12 cellular contexts compared by ENCODE assay signal in the genomic region with DNA sequence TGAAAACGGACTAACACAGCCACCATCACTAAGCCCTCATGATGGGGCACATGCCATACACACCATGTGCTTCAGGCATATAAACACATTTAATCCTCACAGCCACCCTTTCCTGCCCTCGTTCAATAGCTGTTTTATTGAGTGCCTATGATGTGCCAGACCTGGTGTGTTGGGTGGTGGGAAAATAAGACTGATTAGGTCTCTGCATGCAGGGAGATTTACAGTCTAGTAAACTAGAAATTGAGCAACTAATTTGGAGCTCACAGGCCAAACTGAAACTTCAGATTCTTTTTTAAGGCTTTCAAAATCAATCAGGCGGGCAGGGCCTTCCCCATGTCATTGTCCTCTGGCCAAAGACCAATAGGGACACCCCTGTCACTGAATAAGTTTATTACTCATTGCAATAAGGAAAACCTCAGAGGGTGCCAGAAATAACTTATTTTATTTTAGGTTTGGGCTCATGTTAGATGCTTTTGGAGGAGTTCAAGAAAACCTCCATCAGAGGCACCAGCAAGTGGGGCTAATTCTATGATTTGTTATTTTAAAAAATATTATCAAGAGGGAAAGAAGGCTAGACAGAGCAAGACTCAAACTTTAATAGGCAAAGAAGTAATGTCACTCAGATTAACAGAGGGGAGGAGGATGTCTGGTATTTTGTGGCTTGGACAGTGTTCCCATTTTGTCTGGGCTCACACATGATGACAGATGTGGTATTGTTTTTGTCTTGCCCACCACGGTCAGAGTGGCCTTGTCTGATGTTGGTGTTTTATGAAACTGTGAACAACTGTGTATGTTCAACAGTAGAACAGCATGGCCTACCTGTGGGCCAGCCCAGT. TPM values are rescaled to one million over a fixed set of nuclear protein-coding genes. Genes with fewer than 3 reads are reported as not detected.
DNase-seq lines count a peak whose midpoint lies in the region; ATAC-seq and TF ChIP-seq lines count a peak whose summit lies in the region.
"Had no signal": no experiment of that assay in that cellular context is flagged by ENCODE, and none has a peak within 500 bp of the region (broad histone marks: within the 10 kb centered on the region; RNA-seq: fewer than 3 reads in every experiment).

No MANE protein-coding gene starts in this region.

- intact Hi-C loops in activated CD4-positive, alpha-beta T cell treated with anti-CD3 and anti-CD28 coated beads, Interleukin-2, amount 10 ng/mL, durations not matched to agents 24 days and 14 days (cut with micrococcal nuclease), result loop anchor here (1.0 kb wide), 1 partner anchor 11 kb away; no protein-coding TSS in a partner anchor
- intact Hi-C loops in body of pancreas (cut with DNase I), result no loop called here
- intact Hi-C loops in OCI-LY7 (cut with micrococcal nuclease; ENCODE audit: unreplicated experiment), result no loop called here

- H3K23ac ChIP-seq in mesenchymal stem cell (ENCODE audit: low read length in 2 of 2), result no peak overlapping the region

- H3K18ac ChIP-seq in mesenchymal stem cell (ENCODE audit: low read depth in 1 of 2, low read length in 2 of 2), result no peak overlapping the region

- H2BK120ac ChIP-seq in mesenchymal stem cell (ENCODE audit: low read depth, low read length), result no peak overlapping the region

- no peaks in the 10 kb centered on the region for H4K20me1 ChIP-seq in OCI-LY7 (ENCODE audit: insufficient read depth, low read length)

- H3K9me3 Mint-ChIP-seq in activated CD4-positive, alpha-beta T cell treated with anti-CD3 and anti-CD28 coated beads, Interleukin-2, amount 10 ng/mL, durations not matched to agents 24 days and 14 days, result no peaks in the 10 kb centered on the region

- no peak overlapping the region for H3K27ac ChIP-seq in mesenchymal stem cell (ENCODE audit: low read length, poor library complexity, severe bottlenecking)
- no peak overlapping the region for H3K27ac ChIP-seq in body of pancreas
- H3K27ac ChIP-seq in OCI-LY7 (ENCODE audit: low read depth, low read length, poor library complexity, severe bottlenecking), result no peak overlapping the region
- H3K27ac ChIP-seq: cardiac muscle cell, parathyroid adenoma had no signal

- CTCF ChIA-PET in OCI-LY7 (lab: Charles Lee; ENCODE audit: unreplicated experiment), result no interaction called here

- no peak overlapping the region for H2BK12ac ChIP-seq in mesenchymal stem cell (ENCODE audit: low read length in 2 of 2)

- no peak overlapping the region for H3K14ac ChIP-seq in mesenchymal stem cell (ENCODE audit: low read length in 2 of 2)

- H3K4me3 Mint-ChIP-seq in activated CD4-positive, alpha-beta T cell treated with anti-CD3 and anti-CD28 coated beads, Interleukin-2, amount 10 ng/mL, durations not matched to agents 24 days and 14 days, result no peak overlapping the region

- H3K4me1 Mint-ChIP-seq in activated CD4-positive, alpha-beta T cell treated with anti-CD3 and anti-CD28 coated beads, Interleukin-2, amount 10 ng/mL, durations not matched to agents 24 days and 14 days, result peaks cover 8% of the 10 kb centered on the region

- no peak overlapping the region for H4K8ac ChIP-seq in mesenchymal stem cell (ENCODE audit: low read length)

- DNase-seq in activated CD4-positive, alpha-beta T cell treated with anti-CD3 and anti-CD28 coated beads, Interleukin-2, amount 10 ng/mL, durations not matched to agents 24 days and 14 days, result no peak
- DNase-seq in activated CD4-positive, alpha-beta T cell treated with anti-CD3 and anti-CD28 coated beads for 1 hour, result no peak
- DNase-seq in mesenchymal stem cell (no peak), body of pancreas (no peak), OCI-LY7 (ENCODE audit: low spot score) (no peak), NCI-H2107 (lab: John Stamatoyannopoulos, UW) (no peak)
- DNase-seq: hypothalamus, NCI-H1930 had no signal

- no peak overlapping the region for H2BK5ac ChIP-seq in mesenchymal stem cell (ENCODE audit: low read depth, low read length, poor library complexity, severe bottlenecking)

- no peaks in the 10 kb centered on the region for H3K27me3 Mint-ChIP-seq in activated CD4-positive, alpha-beta T cell treated with anti-CD3 and anti-CD28 coated beads, Interleukin-2, amount 10 ng/mL, durations not matched to agents 24 days and 14 days

- ATAC-seq in GM21528 (IDR thresholded peaks at IDR 0.05; ENCODE audit: low FRiP score, unreplicated experiment), result peak; percentile 90
- peak; percentile 92 for ATAC-seq in HG03354 (IDR thresholded peaks at IDR 0.05; ENCODE audit: poor library complexity, severe bottlenecking, unreplicated experiment)
- ATAC-seq in body of pancreas, result no peak

- H3K9me3 ChIP-seq in mesenchymal stem cell (ENCODE audit: control insufficient read depth, low read length) (no peaks in the 10 kb centered on the region), body of pancreas (no peaks in the 10 kb centered on the region), OCI-LY7 (ENCODE audit: low read length) (no peaks in the 10 kb centered on the region)

- POLR2A ChIA-PET in OCI-LY7 (lab: Charles Lee), result interaction anchor here (0.6 kb wide), 1 partner anchor 1125 kb away, joined by 3 read pairs; no protein-coding TSS in a partner anchor

- peak overlapping the region; percentile 50 for H4K91ac ChIP-seq in mesenchymal stem cell (ENCODE audit: low read length)

- peak overlapping the region; percentile 25 for H3K27ac Mint-ChIP-seq in activated CD4-positive, alpha-beta T cell treated with anti-CD3 and anti-CD28 coated beads, Interleukin-2, amount 10 ng/mL, durations not matched to agents 24 days and 14 days

- H3K4ac ChIP-seq in mesenchymal stem cell (ENCODE audit: low read depth in 1 of 2, low read length in 2 of 2), result no peak overlapping the region

- no peak overlapping the region for H3K9ac ChIP-seq in mesenchymal stem cell (ENCODE audit: low read length)
- H3K9ac ChIP-seq: parathyroid adenoma had no signal

- H3K4me1 ChIP-seq in mesenchymal stem cell (ENCODE audit: control insufficient read depth, insufficient read depth, low read depth, low read length) (no peaks in the 10 kb centered on the region), body of pancreas (no peaks in the 10 kb centered on the region), OCI-LY7 (ENCODE audit: insufficient read depth, low read length, poor library complexity, severe bottlenecking) (peaks cover 9% of the 10 kb centered on the region)
- H3K4me1 ChIP-seq: parathyroid adenoma had no signal

- no peak overlapping the region for H3K4me3 ChIP-seq in mesenchymal stem cell (ENCODE audit: insufficient read depth in 1 of 2, low read depth in 1 of 2, low read length in 2 of 2)
- H3K4me3 ChIP-seq in body of pancreas, result no peak overlapping the region
- H3K4me3 ChIP-seq in OCI-LY7 (ENCODE audit: low read depth, low read length, poor library complexity, severe bottlenecking), result no peak overlapping the region
- H3K4me3 ChIP-seq: cardiac muscle cell had no signal

- TF ChIP-seq POLR2A in body of pancreas (IDR thresholded peaks at IDR 0.05), result no peak

- no TSS peak for BruUV-seq in OCI-LY7 (replicated peaks; lab: Mats Ljungman, UMichigan)

- H3K4me2 ChIP-seq in mesenchymal stem cell (ENCODE audit: low read length, poor library complexity, severe bottlenecking) (no peak overlapping the region), OCI-LY7 (ENCODE audit: low read length) (no peak overlapping the region)

- H2BK15ac ChIP-seq in mesenchymal stem cell (ENCODE audit: low read depth, poor library complexity, severe bottlenecking), result no peak overlapping the region

- peaks cover 27% of the 10 kb centered on the region for H3K36me3 Mint-ChIP-seq in activated CD4-positive, alpha-beta T cell treated with anti-CD3 and anti-CD28 coated beads, Interleukin-2, amount 10 ng/mL, durations not matched to agents 24 days and 14 days (ENCODE audit: low read depth)

- H3K9me2 ChIP-seq in OCI-LY7 (ENCODE audit: insufficient read depth, low read length), result no peaks in the 10 kb centered on the region

- H3K27me3 ChIP-seq in mesenchymal stem cell (ENCODE audit: control insufficient read depth in 1 of 2, insufficient read depth in 1 of 2, low read length in 2 of 2), result no peaks in the 10 kb centered on the region
- H3K27me3 ChIP-seq in body of pancreas, result no peaks in the 10 kb centered on the region
- H3K27me3 ChIP-seq: cardiac muscle cell had no signal

- no peak overlapping the region for H2AK5ac ChIP-seq in mesenchymal stem cell (ENCODE audit: low read length, severe bottlenecking)

- H3K79me2 ChIP-seq in OCI-LY7 (ENCODE audit: insufficient read depth, low read depth, low read length), result no peaks in the 10 kb centered on the region

- H3K79me1 ChIP-seq in mesenchymal stem cell (replicated peaks; ENCODE audit: low read length, poor library complexity, severe bottlenecking), result peaks cover 53% of the 10 kb centered on the region

- TF ChIP-seq CTCF in body of pancreas (IDR thresholded peaks at IDR 0.05) (no peak), OCI-LY7 (conservative IDR thresholded peaks at IDR 0.05; ENCODE audit: low read length) (no peak)

- peaks cover 31 to 37% of the 10 kb centered on the region in 2 experiments for H3K36me3 ChIP-seq in mesenchymal stem cell (ENCODE audit: control insufficient read depth in 1 of 2, insufficient read depth in 2 of 2, low read depth in 1 of 2, low read length in 2 of 2)
- no peaks in the 10 kb centered on the region for H3K36me3 ChIP-seq in body of pancreas (replicated peaks in 1 of 2; ENCODE audit: insufficient read depth in 1 of 2, low read depth in 2 of 2)
- H3K36me3 ChIP-seq in OCI-LY7 (ENCODE audit: insufficient read depth, low read length), result peaks cover 51% of the 10 kb centered on the region

- H2AFZ ChIP-seq in mesenchymal stem cell (ENCODE audit: low read depth, low read length), result no peak overlapping the region
- no peak overlapping the region for H2AFZ ChIP-seq in OCI-LY7 (ENCODE audit: low read length)
- H2AFZ ChIP-seq: parathyroid adenoma had no signal

- 65% methylated on average over 3 of the region's 4 CpGs for WGBS in mesenchymal stem cell
- WGBS in body of pancreas, 2 donors, result 82 to 86% methylated on average over 4 of the region's 4 CpGs

RNA-seq across cellular contexts. Expression of gene ZFP64, which starts 12.0 kb away (rescaled TPM):
- 12.6 and 12.8 TPM in 2 replicates for total RNA-seq in activated CD4-positive, alpha-beta T cell treated with anti-CD3 and anti-CD28 coated beads, Interleukin-2, amount 10 ng/mL, durations not matched to agents 24 days and 14 days
- 22.2 TPM for polyA plus RNA-seq in mesenchymal stem cell (2013, experiment 1 of 2)
- 22.4 TPM for polyA plus RNA-seq in mesenchymal stem cell (2013, experiment 2 of 2)
- total RNA-seq in body of pancreas (10 to 100 TPM in 1 of 2 donors, 1 to 10 TPM in 1; 6.3 to 10.4 TPM), OCI-LY7 (2022) (16.7 and 19.0 TPM in 2 replicates)
- 10.0 and 14.4 TPM in 2 replicates for total RNA-seq in OCI-LY7 (2014; rRNA removed; shearing (Covaris generic))
